ENCODE assay signal across 8 cellular contexts in the genomic region with DNA sequence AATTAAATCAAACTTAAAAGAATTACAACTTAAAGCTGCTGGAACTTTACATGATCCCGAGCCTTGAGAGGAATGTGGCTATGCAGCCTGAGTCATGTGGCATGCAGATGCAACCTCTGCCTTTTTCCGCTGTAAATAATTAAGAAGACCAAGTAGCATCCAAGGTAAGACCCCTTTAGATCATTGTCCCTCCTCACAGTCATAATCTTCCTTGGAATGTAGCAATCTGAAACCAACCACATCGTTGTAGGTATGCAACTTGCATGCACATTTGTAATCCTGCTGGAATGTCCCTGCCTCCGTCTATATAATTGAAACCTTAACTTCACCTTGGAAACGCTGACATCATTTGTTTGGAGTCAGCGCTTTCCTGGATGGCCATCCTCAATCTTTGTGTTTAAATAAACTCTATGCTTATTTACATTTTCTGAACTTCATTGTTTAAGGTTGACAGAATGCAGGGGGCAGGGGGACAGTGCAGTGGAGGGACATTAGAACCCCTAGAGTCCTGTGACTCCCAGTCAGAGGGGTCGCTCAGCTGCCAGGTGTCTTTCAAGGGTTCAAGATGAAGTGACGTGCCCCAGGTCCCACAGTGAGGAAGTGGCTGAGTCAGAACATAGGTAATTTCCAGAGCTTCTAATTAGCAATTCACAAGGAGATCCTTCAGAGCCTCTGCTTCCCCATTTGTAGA.
A peak's percentile ranks its signal among the peaks of the same experiment; 100 is the strongest.
DNase-seq lines count a peak whose midpoint lies in the region; ATAC-seq lines count a peak whose summit lies in the region.

No MANE protein-coding gene starts in this region.

- H3K4me3 ChIP-seq in Jurkat, Clone E6-1 (ENCODE audit: low read length) = peak overlapping the region; percentile 58
- H3K4me3 ChIP-seq in skin epidermis = peak overlapping the region; percentile 22 to 56 (median 44)

- H3K9me3 Mint-ChIP-seq in activated naive CD4-positive, alpha-beta T cell treated with anti-CD3 and anti-CD28 coated beads, Interleukin-2, amount 50 U/mL, for 72 hours = no peaks in the 10 kb centered on the region

- H3K27ac Mint-ChIP-seq in activated naive CD4-positive, alpha-beta T cell treated with anti-CD3 and anti-CD28 coated beads, Interleukin-2, amount 50 U/mL, for 72 hours = peak overlapping the region; percentile 88 to 94

- H3K27ac ChIP-seq in skin epidermis = peak overlapping the region in 20 of 21 experiments; percentile 64 to 93 (median 83)

- H3K36me3 Mint-ChIP-seq in activated naive CD4-positive, alpha-beta T cell treated with anti-CD3 and anti-CD28 coated beads, Interleukin-2, amount 50 U/mL, for 72 hours = peaks cover 5 to 17% of the 10 kb centered on the region in 2 donors

- ATAC-seq in activated naive CD4-positive, alpha-beta T cell treated with anti-CD3 and anti-CD28 coated beads, Interleukin-2, amount 50 U/mL, for 72 hours = no peak

- DNase-seq in SIG-M5 treated with dmso at 0.1 percent for 504 hours (lab: John Stamatoyannopoulos, UW; ENCODE audit: unreplicated experiment) = peak; percentile 65
- no peak for DNase-seq in SIG-M5 (lab: John Stamatoyannopoulos, UW)
- DNase-seq in Jurkat, Clone E6-1 (ENCODE audit: low read depth, low spot score) = no peak
- no peak for DNase-seq in activated naive CD4-positive, alpha-beta T cell treated with anti-CD3 and anti-CD28 coated beads, Interleukin-2, amount 50 U/mL, for 72 hours (ENCODE audit: low spot score in 2 of 2)
- DNase-seq in iPS DF 19.7 (ENCODE audit: low read depth, low spot score) = peak; percentile 30
- DNase-seq in NCI-H1105 (lab: John Stamatoyannopoulos, UW) = no peak
- DNase-seq in 8988T = no peak

Comparison
In these comparisons a context has a peak if more than half of its experiments do, and no peak if none do; other contexts are left out.
1. DNase-seq: peak in SIG-M5 treated with dmso at 0.1 percent for 504 hours (single experiment) and iPS DF 19.7 (single experiment); none in SIG-M5 (single experiment), Jurkat, Clone E6-1 (single experiment), activated naive CD4-positive, alpha-beta T cell treated with anti-CD3 and anti-CD28 coated beads, Interleukin-2, amount 50 U/mL, for 72 hours (0 of 2), NCI-H1105 (single experiment) and 8988T (single experiment).